In genomic region chr6:2477723-2478122, GRCh38 we compare ENCODE assay signal across 16 cellular contexts.
DNase-seq lines count a peak whose midpoint lies in the region; ATAC-seq, FAIRE-seq and TF ChIP-seq lines count a peak whose summit lies in the region.
"Had no signal": no experiment of that assay in that cellular context is flagged by ENCODE, and none has a peak within 500 bp of the region (broad histone marks: within the 10 kb centered on the region; RNA-seq: fewer than 3 reads in every experiment).

No MANE protein-coding gene starts in this region.

- H3K9me3 ChIP-seq in astrocyte (ENCODE audit: insufficient read depth, low read depth, low read length) (peaks cover 8% of the 10 kb centered on the region), prostate gland (no peaks in the 10 kb centered on the region)
- H3K9me3 ChIP-seq: BE2C, HAP-1, MG63 had no signal

- DNase-seq in GM04503 (ENCODE audit: low read depth) (peak; percentile 17), astrocyte (ENCODE audit: low read depth) (no peak), left kidney (ENCODE audit: low read depth, low spot score) (peak; percentile 46), prostate gland (ENCODE audit: low spot score) (peak; percentile 31), NCI-H2081 treated with DMSO at 0.1 percent for 48 hours (lab: John Stamatoyannopoulos, UW) (no peak), NCI-H526 (lab: John Stamatoyannopoulos, UW) (no peak)
- DNase-seq: BE2C; CD4-positive, alpha-beta memory T cell; MG63; NCI-H1105; NCI-H187; NCI-H2171; NCI-H82 had no signal

- H3K27me3 Mint-ChIP-seq in astrocyte (ENCODE audit: low read depth, unreplicated experiment): peaks cover 14% of the 10 kb centered on the region

- no peak for FAIRE-seq in astrocyte (lab: Jason Lieb, UNC)
- FAIRE-seq: RCC 7860 had no signal

- no peak for ATAC-seq in GM21619 (IDR thresholded peaks at IDR 0.05; ENCODE audit: unreplicated experiment)

- peaks cover 10% of the 10 kb centered on the region for H3K4me1 ChIP-seq in astrocyte (ENCODE audit: insufficient read depth, low read length)
- no peaks in the 10 kb centered on the region for H3K4me1 ChIP-seq in prostate gland (replicated peaks)
- H3K4me1 ChIP-seq: BE2C, HAP-1 had no signal

- H3K27ac Mint-ChIP-seq in astrocyte (ENCODE audit: unreplicated experiment): peak overlapping the region; percentile 84
- H3K27ac Mint-ChIP-seq: CD4-positive, alpha-beta memory T cell had no signal

- H3K4me2 ChIP-seq in astrocyte (ENCODE audit: low read length): peak overlapping the region; percentile 49

- H2AFZ ChIP-seq in astrocyte (ENCODE audit: low read depth, low read length): no peak overlapping the region

- TF ChIP-seq POLR2A in prostate gland (IDR thresholded peaks at IDR 0.05): no peak

- H3K9ac ChIP-seq in astrocyte (ENCODE audit: low read length): no peak overlapping the region

- 20% methylated on average over 6 of the region's 6 CpGs for WGBS in prostate gland

- H3K27ac ChIP-seq in astrocyte (ENCODE audit: low read depth, low read length) (no peak overlapping the region), prostate gland (peak overlapping the region in 1 of 2 donors; percentile 16)

- peaks cover 7% of the 10 kb centered on the region for H3K4me1 Mint-ChIP-seq in astrocyte (ENCODE audit: low read depth, unreplicated experiment)
- H3K4me1 Mint-ChIP-seq: CD4-positive, alpha-beta memory T cell had no signal

- H3K79me2 ChIP-seq in astrocyte (ENCODE audit: insufficient read depth, low read length): no peaks in the 10 kb centered on the region

- intact Hi-C loops in prostate gland (cut with DNase I): no loop called here

- TF ChIP-seq CTCF in astrocyte (IDR thresholded peaks at IDR 0.05; ENCODE audit: insufficient read depth, low read depth, low read length) (no peak), prostate gland (IDR thresholded peaks at IDR 0.05) (no peak)

- H4K20me1 ChIP-seq in astrocyte (ENCODE audit: insufficient read depth, low read length): no peaks in the 10 kb centered on the region

- H3K4me3 Mint-ChIP-seq in astrocyte (ENCODE audit: unreplicated experiment): no peak overlapping the region
- H3K4me3 Mint-ChIP-seq: CD4-positive, alpha-beta memory T cell had no signal

- H3K27me3 ChIP-seq in astrocyte (ENCODE audit: insufficient read depth, low read length): peaks cover 3% of the 10 kb centered on the region
- H3K27me3 ChIP-seq in prostate gland (replicated peaks; ENCODE audit: insufficient read depth): no peaks in the 10 kb centered on the region
- H3K27me3 ChIP-seq: MG63 had no signal

- H3K36me3 ChIP-seq in astrocyte (ENCODE audit: insufficient read depth, low read length): no peaks in the 10 kb centered on the region
- H3K36me3 ChIP-seq in prostate gland: no peaks in the 10 kb centered on the region
- H3K36me3 ChIP-seq: BE2C, HAP-1, MG63 had no signal

- H3K4me3 ChIP-seq in astrocyte (ENCODE audit: insufficient read depth, low read depth, low read length): no peak overlapping the region
- peak overlapping the region in 1 of 2 donors; percentile 4 for H3K4me3 ChIP-seq in prostate gland
- H3K4me3 ChIP-seq: HAP-1, MG63 had no signal

- peaks cover 7% of the 10 kb centered on the region for H3K9me3 Mint-ChIP-seq in astrocyte (ENCODE audit: unreplicated experiment)

- peaks cover 2% of the 10 kb centered on the region for H3K36me3 Mint-ChIP-seq in astrocyte (ENCODE audit: low read depth, unreplicated experiment)
- H3K36me3 Mint-ChIP-seq: CD4-positive, alpha-beta memory T cell had no signal

Comparison
In these comparisons a context has a peak if more than half of its experiments do, and no peak if none do; other contexts are left out.
1. DNase-seq: peak in GM04503 (single experiment), left kidney (single experiment) and prostate gland (single experiment); none in astrocyte (single experiment), NCI-H2081 treated with DMSO at 0.1 percent for 48 hours (single experiment) and NCI-H526 (0 of 2).